Comparison of ENCODE assay signal across 8 cellular contexts in the genomic region with DNA sequence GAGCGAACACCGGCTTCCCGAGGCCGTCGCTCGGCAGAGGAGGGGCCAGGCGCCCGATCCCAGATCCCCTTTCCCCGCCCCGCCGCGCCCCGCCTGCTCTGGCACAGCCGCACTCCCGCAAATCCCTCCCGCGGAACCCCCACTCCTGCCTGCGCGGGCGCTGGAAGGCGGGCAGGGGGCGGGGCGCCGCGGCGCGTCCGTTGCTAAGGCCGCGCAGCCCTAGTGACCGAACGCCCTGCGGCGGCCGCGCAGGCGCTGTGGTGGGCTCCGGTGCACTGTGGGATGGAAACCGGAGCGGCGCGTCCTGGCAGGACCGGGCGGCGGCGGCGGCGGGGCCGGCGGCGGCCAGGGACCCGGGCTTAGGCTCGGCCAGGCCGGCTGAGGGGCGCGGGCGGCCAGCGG.
DNase-seq lines count a peak whose midpoint lies in the region; ATAC-seq and TF ChIP-seq lines count a peak whose summit lies in the region.

TSS of gene TRAF3IP1 (plus strand) at position 273 of the 402 bp plus-strand sequence. CDS start 145 bp downstream, outside the sequence.

- TF ChIP-seq CTCF in GM13977 (IDR thresholded peaks at IDR 0.05; ENCODE audit: extremely low read depth, insufficient read depth, missing control alignments), result no peak
- TF ChIP-seq CTCF in astrocyte of the spinal cord (IDR thresholded peaks at IDR 0.05; ENCODE audit: low read depth, low read length), result no peak
- no peak for TF ChIP-seq CTCF in retinal pigment epithelial cell (conservative IDR thresholded peaks at IDR 0.05; ENCODE audit: low read depth, low read length)

- DNase-seq in GM13977 (ENCODE audit: low spot score) (peak; percentile 99), NCI-H1694 treated with DMSO at 0.1 percent for 48 hours (lab: John Stamatoyannopoulos, UW) (peak; percentile 69), T1000 (lab: John Stamatoyannopoulos, UW) (peak; percentile 89), astrocyte of the spinal cord (ENCODE audit: low read depth, low spot score) (peak; percentile 93), hypothalamus (lab: John Stamatoyannopoulos, UW) (peak; percentile 7 to 96 (median 88)), retinal pigment epithelial cell (ENCODE audit: low read depth) (peak; percentile 61)

- H3K4me3 ChIP-seq in astrocyte of the spinal cord (ENCODE audit: low read depth, low read length) (peak within 1 kb of the TSS; percentile 61), retinal pigment epithelial cell (ENCODE audit: low read length) (peak within 1 kb of the TSS; percentile 60)

- ATAC-seq in HG02884 (IDR thresholded peaks at IDR 0.05; ENCODE audit: unreplicated experiment), result peak; percentile 96
- ATAC-seq in GM18870 (IDR thresholded peaks at IDR 0.05; ENCODE audit: unreplicated experiment), result no peak

- in situ Hi-C loops in GM13977 (cut with MboI; ENCODE audit: low pct_unique_long_range_greater_than_20kb, low sequenced_read_pairs, unreplicated experiment), result no loop called here
- in situ Hi-C loops in astrocyte of the spinal cord (cut with HindIII; ENCODE audit: low sequenced_read_pairs), result no loop called here
